Comparison of ENCODE assay signal across 29 cellular contexts in the genomic region with DNA sequence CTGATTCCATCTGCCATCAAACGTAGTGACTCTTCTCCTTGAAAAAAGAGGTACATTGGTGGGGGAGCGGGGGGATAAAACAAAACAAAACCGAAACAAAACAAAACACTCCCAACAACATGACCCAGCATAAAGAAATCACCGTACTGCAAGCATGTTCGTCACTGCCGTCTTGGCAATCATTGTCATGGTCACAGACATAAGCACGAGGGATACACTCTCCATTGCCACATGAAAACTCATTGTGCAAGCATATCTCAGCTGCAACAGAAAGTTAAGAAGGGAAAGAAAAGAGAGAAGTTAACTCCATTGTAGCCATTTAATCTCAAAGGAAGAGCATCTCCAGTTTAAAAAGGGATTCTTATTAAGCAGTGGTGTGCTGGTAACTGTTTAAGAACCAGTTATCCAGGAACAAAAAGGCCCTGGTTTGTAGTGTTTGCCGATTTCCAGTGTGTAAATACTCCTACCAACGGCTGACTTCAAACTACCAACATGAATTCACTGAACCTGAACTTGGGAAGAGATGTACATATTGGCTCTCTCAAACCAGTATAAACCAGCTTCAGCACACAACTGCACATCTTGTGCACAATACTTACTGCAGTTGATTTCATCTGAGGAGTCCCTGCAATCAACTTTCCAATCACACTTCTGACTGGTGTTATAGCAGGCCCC.
DNase-seq lines count a peak whose midpoint lies in the region; ATAC-seq and TF ChIP-seq lines count a peak whose summit lies in the region.
"Had no signal": no experiment of that assay in that cellular context is flagged by ENCODE, and none has a peak within 500 bp of the region (broad histone marks: within the 10 kb centered on the region; RNA-seq: fewer than 3 reads in every experiment).

No MANE protein-coding gene starts in this region.

- WGBS in lung, 2 donors: 61 to 67% methylated on average over 9 of the region's 9 CpGs

- no peaks in the 10 kb centered on the region for H3K4me1 ChIP-seq in lung (ENCODE audit: control insufficient read depth in 2 of 2, insufficient read depth in 2 of 2, low read length in 2 of 2)
- H3K4me1 ChIP-seq: BLaER1 treated with 17β-estradiol and CSF1 and Interleukin-3, amounts not matched to agents 10 nM and 100 nM; colonic mucosa; gastroesophageal sphincter; SJCRH30; suprapubic skin; upper lobe of left lung had no signal

- DNase-seq in LHCN-M2 (ENCODE audit: low read depth) (peak; percentile 2), NCI-H187 treated with DMSO at 0.1 percent for 48 hours (lab: John Stamatoyannopoulos, UW) (peak; percentile 50), NCI-H748 treated with DMSO at 0.1 percent for 48 hours (lab: John Stamatoyannopoulos, UW) (peak; percentile 80), lung (ENCODE audit: low spot score) (peak; percentile 30), mesothelial cell of epicardium (ENCODE audit: low spot score in 2 of 2, unreplicated experiment in 2 of 2) (no peak), left ventricle myocardium superior (no peak), DMS 273 treated with DMSO at 0.1 percent for 48 hours (lab: John Stamatoyannopoulos, UW) (no peak)
- DNase-seq: activated B cell treated with CpG ODN at 0.5 μM for 24 hours; activated CD4-positive, alpha-beta T cell treated with anti-CD3 and anti-CD28 coated beads, Interleukin-2, amount 50 U/mL, for 1 hour; activated naive CD4-positive, alpha-beta T cell treated with Interleukin-2 at 50 U/mL for 16 hours; activated T-cell treated with anti-CD3 and anti-CD28 coated beads, Interleukin-2, amount 50 U/mL, for 4 hours; Caco-2; colonic mucosa; effector CD8-positive, alpha-beta T cell; GOT3; immature natural killer cell; left cardiac atrium; NCI-H2081 treated with DMSO at 0.1 percent for 48 hours; NCI-H446 treated with DMSO at 0.1 percent for 48 hours; ovary; retina; SJCRH30; stimulated activated naive CD4-positive, alpha-beta T cell; upper lobe of left lung had no signal

- no peak overlapping the region for H3K4me3 ChIP-seq in lung
- H3K4me3 ChIP-seq: BLaER1 treated with 17β-estradiol and CSF1 and Interleukin-3, amounts not matched to agents 10 nM and 100 nM; colonic mucosa; gastroesophageal sphincter; ovary; SJCRH30; skin epidermis; suprapubic skin; upper lobe of left lung had no signal

- no peaks in the 10 kb centered on the region for H3K27me3 Mint-ChIP-seq in mesothelial cell of epicardium (ENCODE audit: low read depth)

- TF ChIP-seq CTCF in lung (IDR thresholded peaks at IDR 0.05; ENCODE audit: control extremely low read depth, extremely low read depth) (no peak), mesothelial cell of epicardium (IDR thresholded peaks at IDR 0.05; ENCODE audit: unreplicated experiment) (no peak)

- H3K27me3 ChIP-seq in lung (ENCODE audit: control insufficient read depth, insufficient read depth): no peaks in the 10 kb centered on the region
- H3K27me3 ChIP-seq: BLaER1 treated with 17β-estradiol and CSF1 and Interleukin-3, amounts not matched to agents 10 nM and 100 nM; colonic mucosa; ovary; SJCRH30; suprapubic skin; upper lobe of left lung had no signal

- H3K27ac Mint-ChIP-seq in mesothelial cell of epicardium: no peak overlapping the region
- H3K27ac Mint-ChIP-seq: activated B cell treated with CpG ODN at 0.5 μM for 24 hours, immature natural killer cell, memory B cell had no signal

- peaks cover 12% of the 10 kb centered on the region for H3K36me3 Mint-ChIP-seq in mesothelial cell of epicardium
- H3K36me3 Mint-ChIP-seq: immature natural killer cell, memory B cell had no signal

- H3K9me3 Mint-ChIP-seq in mesothelial cell of epicardium: no peaks in the 10 kb centered on the region
- H3K9me3 Mint-ChIP-seq: activated B cell treated with CpG ODN at 0.5 μM for 24 hours; activated T-cell treated with anti-CD3 and anti-CD28 coated beads, Interleukin-2, amount 50 U/mL, for 4 hours; memory B cell had no signal

- intact Hi-C loops in left ventricle myocardium superior (cut with micrococcal nuclease): no loop called here

- no peak for ATAC-seq in lung (ENCODE audit: insufficient read depth, low FRiP score)
- ATAC-seq in left ventricle myocardium superior: no peak
- ATAC-seq: activated T-cell treated with anti-CD3 and anti-CD28 coated beads, Interleukin-2, amount 50 U/mL, for 4 hours; gastroesophageal sphincter; left cardiac atrium had no signal

- no peak overlapping the region for H3K27ac ChIP-seq in lung (ENCODE audit: low read depth in 1 of 2, low read length in 1 of 2)
- H3K27ac ChIP-seq: BLaER1 treated with 17β-estradiol and CSF1 and Interleukin-3, amounts not matched to agents 10 nM and 100 nM; colonic mucosa; gastroesophageal sphincter; ovary; SJCRH30; skin epidermis; suprapubic skin; upper lobe of left lung had no signal

- peaks cover 9% of the 10 kb centered on the region for H3K4me1 Mint-ChIP-seq in mesothelial cell of epicardium
- H3K4me1 Mint-ChIP-seq: activated B cell treated with CpG ODN at 0.5 μM for 24 hours, immature natural killer cell, memory B cell had no signal

- H3K9me3 ChIP-seq in lung (ENCODE audit: control insufficient read depth in 2 of 2, insufficient read depth in 1 of 2, low read length in 1 of 2): no peaks in the 10 kb centered on the region
- H3K9me3 ChIP-seq: BLaER1 treated with 17β-estradiol and CSF1 and Interleukin-3, amounts not matched to agents 10 nM and 100 nM; Caco-2; colonic mucosa; gastroesophageal sphincter; ovary; SJCRH30; suprapubic skin; upper lobe of left lung had no signal

- no peaks in the 10 kb centered on the region for H3K36me3 ChIP-seq in lung (ENCODE audit: control insufficient read depth in 2 of 2, insufficient read depth in 2 of 2, low read length in 2 of 2)
- H3K36me3 ChIP-seq: BLaER1 treated with 17β-estradiol and CSF1 and Interleukin-3, amounts not matched to agents 10 nM and 100 nM; colonic mucosa; gastroesophageal sphincter; ovary; SJCRH30; suprapubic skin; upper lobe of left lung had no signal

- H3K4me3 Mint-ChIP-seq in mesothelial cell of epicardium: no peak overlapping the region
- H3K4me3 Mint-ChIP-seq: activated B cell treated with CpG ODN at 0.5 μM for 24 hours; activated T-cell treated with anti-CD3 and anti-CD28 coated beads, Interleukin-2, amount 50 U/mL, for 4 hours; immature natural killer cell; memory B cell had no signal

Comparison
In these comparisons a context has a peak if more than half of its experiments do, and no peak if none do; other contexts are left out.
1. DNase-seq: peak in LHCN-M2 (single experiment), NCI-H187 treated with DMSO at 0.1 percent for 48 hours (single experiment), NCI-H748 treated with DMSO at 0.1 percent for 48 hours (single experiment) and lung (single experiment); none in mesothelial cell of epicardium (0 of 2), left ventricle myocardium superior (single experiment) and DMS 273 treated with DMSO at 0.1 percent for 48 hours (single experiment).